In genomic region chr17:74394977-74395376, GRCh38 we compare ENCODE assay signal across 24 cellular contexts. TPM values are rescaled to one million over a fixed set of nuclear protein-coding genes. Genes with fewer than 3 reads are reported as not detected.
A peak's percentile ranks its signal among the peaks of the same experiment; 100 is the strongest.
DNase-seq lines count a peak whose midpoint lies in the region; ATAC-seq and TF ChIP-seq lines count a peak whose summit lies in the region.
"Had no signal": no experiment of that assay in that cellular context is flagged by ENCODE, and none has a peak within 500 bp of the region (broad histone marks: within the 10 kb centered on the region; RNA-seq: fewer than 3 reads in every experiment).

No MANE protein-coding gene starts in this region.

- no peaks in the 10 kb centered on the region for H3K9me3 Mint-ChIP-seq in brain
- H3K9me3 Mint-ChIP-seq in neural crest cell: no peaks in the 10 kb centered on the region
- no peaks in the 10 kb centered on the region for H3K9me3 Mint-ChIP-seq in endothelial cell (ENCODE audit: unreplicated experiment)
- H3K9me3 Mint-ChIP-seq: activated CD4-positive, alpha-beta memory T cell treated with anti-CD3 and anti-CD28 coated beads, Interleukin-2, amount 10 ng/mL, durations not matched to agents 7 days and 5 days; CD8-positive, alpha-beta memory T cell had no signal

- H3K4me1 Mint-ChIP-seq in brain (peaks cover 26% of the 10 kb centered on the region), neural crest cell (no peaks in the 10 kb centered on the region), endothelial cell (ENCODE audit: unreplicated experiment) (no peaks in the 10 kb centered on the region)
- H3K4me1 Mint-ChIP-seq: activated B cell treated with CpG ODN at 0.5 μM for 24 hours; CD8-positive, alpha-beta memory T cell had no signal

- peak overlapping the region; percentile 36 for H3K27ac ChIP-seq in C4-2B
- H3K27ac ChIP-seq: foreskin keratinocyte, neutrophil, tibial nerve had no signal

- peak overlapping the region in 4 of 5 experiments; percentile 13 to 36 (median 29) for H3K27ac Mint-ChIP-seq in brain
- peak overlapping the region; percentile 66 for H3K27ac Mint-ChIP-seq in neural crest cell (ENCODE audit: unreplicated experiment)
- H3K27ac Mint-ChIP-seq in endothelial cell (ENCODE audit: unreplicated experiment): no peak overlapping the region
- H3K27ac Mint-ChIP-seq: activated B cell treated with CpG ODN at 0.5 μM for 24 hours; activated CD4-positive, alpha-beta memory T cell treated with anti-CD3 and anti-CD28 coated beads, Interleukin-2, amount 10 ng/mL, durations not matched to agents 7 days and 5 days; CD8-positive, alpha-beta memory T cell; stimulated activated naive B cell treated with anti-CD40 and anti-IgM and Interleukin-4, amounts not matched to agents 10 μg/mL and 1 μg/mL and 100 μg/mL, for 72 hours had no signal

- no peak overlapping the region for H3K4me3 Mint-ChIP-seq in brain
- no peak overlapping the region for H3K4me3 Mint-ChIP-seq in neural crest cell
- H3K4me3 Mint-ChIP-seq in endothelial cell (ENCODE audit: unreplicated experiment): no peak overlapping the region
- H3K4me3 Mint-ChIP-seq: activated B cell treated with CpG ODN at 0.5 μM for 24 hours; activated CD4-positive, alpha-beta memory T cell treated with anti-CD3 and anti-CD28 coated beads, Interleukin-2, amount 10 ng/mL, durations not matched to agents 7 days and 5 days; CD8-positive, alpha-beta memory T cell; stimulated activated naive B cell treated with anti-CD40 and anti-IgM and Interleukin-4, amounts not matched to agents 10 μg/mL and 1 μg/mL and 100 μg/mL, for 72 hours had no signal

- DNase-seq in M059J (ENCODE audit: low read depth) (peak; percentile 21), neural crest cell (ENCODE audit: low read depth, low spot score) (no peak), GDM1 (lab: John Stamatoyannopoulos, UW) (no peak), endothelial cell (ENCODE audit: low spot score) (no peak)
- DNase-seq: activated B cell treated with CpG ODN at 0.5 μM for 24 hours; activated CD4-positive, alpha-beta memory T cell treated with anti-CD3 and anti-CD28 coated beads, Interleukin-2, amount 10 ng/mL, durations not matched to agents 7 days and 5 days; activated naive CD4-positive, alpha-beta T cell treated with Interleukin-2 at 50 U/mL for 16 hours; CD8-positive, alpha-beta memory T cell; DMS79 treated with DMSO at 0.1 percent for 48 hours; foreskin keratinocyte; left cardiac atrium; NCI-H526; SIG-M5; stimulated activated naive B cell treated with anti-CD40 and anti-IgM and Interleukin-4, amounts not matched to agents 10 μg/mL and 1 μg/mL and 100 μg/mL, for 72 hours; T-helper 1 cell had no signal

- TF ChIP-seq CTCF in C4-2B (conservative IDR thresholded peaks at IDR 0.05): no peak
- no peak for TF ChIP-seq CTCF in brain (conservative IDR thresholded peaks at IDR 0.05)
- no peak for TF ChIP-seq CTCF in neural crest cell (conservative IDR thresholded peaks at IDR 0.05)
- no peak for TF ChIP-seq CTCF in endothelial cell (IDR thresholded peaks at IDR 0.05; ENCODE audit: unreplicated experiment)

- ATAC-seq in HG02588 (IDR thresholded peaks at IDR 0.05; ENCODE audit: unreplicated experiment): no peak
- ATAC-seq in GM21515 (IDR thresholded peaks at IDR 0.05; ENCODE audit: unreplicated experiment): no peak
- ATAC-seq: foreskin keratinocyte; left cardiac atrium; sciatic nerve; stimulated activated naive B cell treated with anti-CD40 and anti-IgM and Interleukin-4, amounts not matched to agents 10 μg/mL and 1 μg/mL and 100 μg/mL, for 72 hours had no signal

- H3K36me3 Mint-ChIP-seq in brain (no peaks in the 10 kb centered on the region), neural crest cell (ENCODE audit: low read depth) (no peaks in the 10 kb centered on the region), endothelial cell (ENCODE audit: low read depth, unreplicated experiment) (peaks cover 5% of the 10 kb centered on the region)
- H3K36me3 Mint-ChIP-seq: CD8-positive, alpha-beta memory T cell had no signal

- H3K27me3 Mint-ChIP-seq in brain (peaks cover 12% of the 10 kb centered on the region), neural crest cell (ENCODE audit: low read depth) (no peaks in the 10 kb centered on the region), endothelial cell (ENCODE audit: unreplicated experiment) (peaks cover 4% of the 10 kb centered on the region)

RNA-seq across cellular contexts. Expression of gene GPR142, which starts 27.7 kb away (rescaled TPM):
- not detected in 2 replicates for total RNA-seq in M059J (2014; rRNA removed; shearing (Covaris generic))
- 0.51 TPM for polyA plus RNA-seq in brain (ENCODE audit: insufficient read depth, low read depth, low replicate concordance)
- total RNA-seq in neural crest cell (0.23 TPM in 1 of 2 replicates, not detected in the other), endothelial cell (ENCODE audit: unreplicated experiment) (0.18 TPM)
- total RNA-seq: activated B cell treated with CpG ODN at 0.5 μM for 24 hours; CD8-positive, alpha-beta memory T cell; endothelial cell of umbilical vein; foreskin keratinocyte; LHCN-M2 had no signal
- polyA plus RNA-seq: CD8-positive, alpha-beta memory T cell; endothelial cell of umbilical vein; foreskin keratinocyte had no signal

RNA-seq across cellular contexts. Expression of gene BTBD17, which starts 33.3 kb away (rescaled TPM):
- not detected in 2 replicates for total RNA-seq in M059J (2014; rRNA removed; shearing (Covaris generic))
- polyA plus RNA-seq in brain (ENCODE audit: insufficient read depth, low read depth, low replicate concordance): 48.3 TPM
- total RNA-seq in neural crest cell: 12.3 and 12.7 TPM in 2 replicates
- 2.7 TPM for total RNA-seq in endothelial cell (ENCODE audit: unreplicated experiment)
- total RNA-seq: activated B cell treated with CpG ODN at 0.5 μM for 24 hours; CD8-positive, alpha-beta memory T cell; endothelial cell of umbilical vein; foreskin keratinocyte; left cardiac atrium; LHCN-M2; sciatic nerve; tibial nerve had no signal
- polyA plus RNA-seq: CD8-positive, alpha-beta memory T cell; endothelial cell of umbilical vein; foreskin keratinocyte had no signal

RNA-seq across cellular contexts. Expression of gene GPRC5C, which starts 36.9 kb away (rescaled TPM):
- 12.9 and 36.4 TPM in 2 replicates for total RNA-seq in M059J (2014; rRNA removed; shearing (Covaris generic))
- 63.8 TPM for polyA plus RNA-seq in brain (ENCODE audit: insufficient read depth, low read depth, low replicate concordance)
- total RNA-seq in neural crest cell: 3.1 and 4.6 TPM in 2 replicates
- total RNA-seq in endothelial cell (ENCODE audit: unreplicated experiment): 24.7 TPM
- total RNA-seq: endothelial cell of umbilical vein, LHCN-M2 had no signal
- polyA plus RNA-seq: CD8-positive, alpha-beta memory T cell; endothelial cell of umbilical vein had no signal
